ENCODE assay signal across 8 cellular contexts in genomic region chr6:36196880-36197548, GRCh38. TPM values are rescaled to one million over a fixed set of nuclear protein-coding genes. Genes with fewer than 3 reads are reported as not detected.
A peak's percentile ranks its signal among the peaks of the same experiment; 100 is the strongest.
DNase-seq lines count a peak whose midpoint lies in the region; ATAC-seq, FAIRE-seq and TF ChIP-seq lines count a peak whose summit lies in the region.

No MANE protein-coding gene starts in this region.

- TF ChIP-seq POLR2A in GM12892 (IDR thresholded peaks at IDR 0.05; ENCODE audit: low read depth, low read length) (peak; percentile 55; the same call in 1 of the 2 replicates), heart left ventricle (IDR thresholded peaks at IDR 0.05) (peak; percentile 41 to 54)

- H3K36me3 Mint-ChIP-seq in type B pancreatic cell = peaks cover 33% of the 10 kb centered on the region

- no peaks in the 10 kb centered on the region for H3K27me3 Mint-ChIP-seq in type B pancreatic cell

- peak overlapping the region; percentile 93 for H3K4me3 Mint-ChIP-seq in type B pancreatic cell

- peaks cover 0 to 24% (median 17%) of the 10 kb centered on the region in 9 donors for H3K36me3 ChIP-seq in heart left ventricle

- TF ChIP-seq CTCF in heart left ventricle (IDR thresholded peaks at IDR 0.05) (no peak), type B pancreatic cell (conservative IDR thresholded peaks at IDR 0.05) (no peak)

- peaks cover 0 to 26% (median 14%) of the 10 kb centered on the region in 12 donors for H3K4me1 ChIP-seq in heart left ventricle

- H3K9me3 Mint-ChIP-seq in type B pancreatic cell = no peaks in the 10 kb centered on the region

- peak overlapping the region; percentile 40 to 85 (median 70) for H3K4me3 ChIP-seq in heart left ventricle

- peaks cover 5% of the 10 kb centered on the region for H3K4me1 Mint-ChIP-seq in type B pancreatic cell (ENCODE audit: unreplicated experiment)

- H3K27me3 ChIP-seq in heart left ventricle = no peaks in the 10 kb centered on the region

- FAIRE-seq in GM12892 (lab: Jason Lieb, UNC) = peak; percentile 98

- WGBS in adipose tissue, 3 donors = 0 to 2% (median 1%) methylated on average over 26 to 58 of the region's 58 CpGs
- 0 to 1% (median 1%) methylated on average over 21 to 58 of the region's 58 CpGs for WGBS in heart left ventricle, 4 donors

- peak overlapping the region; percentile 81 for H3K27ac Mint-ChIP-seq in type B pancreatic cell

- DNase-seq in GM12892 (ENCODE audit: insufficient read length) (peak; percentile 99), NCI-H1436 (lab: John Stamatoyannopoulos, UW) (peak; percentile 96), SW480 (ENCODE audit: low spot score) (peak; percentile 87), heart left ventricle (peak; percentile 99 to 100 (median 99)), pons (ENCODE audit: low spot score) (peak; percentile 96), type B pancreatic cell (ENCODE audit: extremely low spot score, unreplicated experiment) (peak; percentile 100)

- intact Hi-C loops in heart left ventricle (cut with DNase I) = loop anchor here (1.0 to 5.0 kb wide), 7 partner anchors 70 to 170 kb away; partner anchors contain the start of gene MAPK14 (in 9 of the 10)

- H3K27ac ChIP-seq in adipose tissue (ENCODE audit: low read depth, low read length) (peak overlapping the region; percentile 95), heart left ventricle (peak overlapping the region; percentile 90 to 97 (median 94))

- H3K9me3 ChIP-seq in heart left ventricle = no peaks in the 10 kb centered on the region

- ATAC-seq in HG02840 (IDR thresholded peaks at IDR 0.05; ENCODE audit: low FRiP score, unreplicated experiment) = peak; percentile 81
- peak; percentile 98 to 100 (median 98) for ATAC-seq in heart left ventricle

RNA-seq across cellular contexts. Expression of gene BRPF3, which starts 0.5 kb away (rescaled TPM):
- polyA plus RNA-seq in GM12892 (2012; ENCODE audit: missing spikeins) = 6.4 TPM
- polyA plus RNA-seq in adipose tissue = 10 to 100 TPM; 11.5 to 19.2 (median 13.8) TPM
- total RNA-seq in heart left ventricle = 10 to 100 TPM; 12.5 to 29.1 (median 17.6) TPM
- 10 to 100 TPM in 1 of 2 donors, 1 to 10 TPM in 1; 8.2 to 21.3 TPM for polyA plus RNA-seq in heart left ventricle
- total RNA-seq in type B pancreatic cell (ENCODE audit: low replicate concordance) = 47.7 and 48.4 TPM in 2 replicates

Comparison
In these comparisons a context has a peak if more than half of its experiments do, and no peak if none do; other contexts are left out.
1. Peak in every context shown above with its lines: DNase-seq, ATAC-seq, H3K4me3 ChIP-seq and H3K27ac ChIP-seq.